In the genomic region with DNA sequence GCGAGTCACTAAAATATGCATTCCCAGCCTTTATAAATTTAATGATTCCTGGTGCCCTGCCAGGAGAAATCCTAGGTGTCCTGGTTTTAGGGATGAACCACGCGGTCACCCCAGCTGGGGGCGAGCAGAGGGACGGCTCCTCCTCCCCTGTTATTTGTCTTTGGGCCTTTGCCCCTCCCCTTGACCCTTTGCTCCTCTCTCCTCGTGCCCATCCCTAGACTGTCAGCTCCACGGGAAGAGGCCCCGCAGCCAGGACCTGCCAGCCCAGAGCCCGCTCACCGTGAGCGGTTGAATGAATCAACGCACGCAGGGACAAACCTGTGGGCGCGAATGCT, we compare ENCODE assay signal across 22 cellular contexts.
DNase-seq lines count a peak whose midpoint lies in the region; ATAC-seq and TF ChIP-seq lines count a peak whose summit lies in the region.
"Had no signal": no experiment of that assay in that cellular context is flagged by ENCODE, and none has a peak within 500 bp of the region (broad histone marks: within the 10 kb centered on the region; RNA-seq: fewer than 3 reads in every experiment).

No MANE protein-coding gene starts in this region.

- WGBS in HUES64, result 12% methylated on average over 15 of the region's 15 CpGs
- 25 to 28% methylated on average over 5 to 15 of the region's 15 CpGs for WGBS in endodermal cell (ENCODE audit: insufficient coverage in 1 of 2, insufficient read length in 1 of 2), 2 experiments

- peaks cover 25 to 30% (median 28%) of the 10 kb centered on the region in 11 experiments for H3K9me3 ChIP-seq in BLaER1 treated with 17β-estradiol and CSF1 and Interleukin-3, amounts not matched to agents 10 nM and 100 nM (replicated peaks in 1 of 11)
- H3K9me3 ChIP-seq in HUES64 (ENCODE audit: insufficient read depth, low read depth, low read length) (no peaks in the 10 kb centered on the region), endodermal cell (ENCODE audit: control insufficient read depth, low read length) (peaks cover 7% of the 10 kb centered on the region), osteoblast (ENCODE audit: low read depth, low read length) (no peaks in the 10 kb centered on the region)
- no peaks in the 10 kb centered on the region for H3K9me3 ChIP-seq in naive thymus-derived CD4-positive, alpha-beta T cell (ENCODE audit: control insufficient read depth in 2 of 3, low read length in 3 of 3)

- H3K36me3 Mint-ChIP-seq in endodermal cell (ENCODE audit: low read depth), result no peaks in the 10 kb centered on the region
- no peaks in the 10 kb centered on the region for H3K36me3 Mint-ChIP-seq in naive thymus-derived CD4-positive, alpha-beta T cell
- no peaks in the 10 kb centered on the region for H3K36me3 Mint-ChIP-seq in stimulated activated memory B cell treated with anti-CD40 and anti-IgM and Interleukin-4, amounts not matched to agents 10 μg/mL and 1 μg/mL and 100 μg/mL, for 72 hours

- no peak for ATAC-seq in naive thymus-derived CD4-positive, alpha-beta T cell
- ATAC-seq in stimulated activated memory B cell treated with anti-CD40 and anti-IgM and Interleukin-4, amounts not matched to agents 10 μg/mL and 1 μg/mL and 100 μg/mL, for 72 hours, result no peak
- ATAC-seq: HCT116 had no signal

- peaks cover 22% of the 10 kb centered on the region for H3K9me3 Mint-ChIP-seq in endodermal cell
- no peaks in the 10 kb centered on the region for H3K9me3 Mint-ChIP-seq in naive thymus-derived CD4-positive, alpha-beta T cell
- H3K9me3 Mint-ChIP-seq in stimulated activated memory B cell treated with anti-CD40 and anti-IgM and Interleukin-4, amounts not matched to agents 10 μg/mL and 1 μg/mL and 100 μg/mL, for 72 hours, result no peaks in the 10 kb centered on the region

- H3K4me3 ChIP-seq in BLaER1 treated with 17β-estradiol and CSF1 and Interleukin-3, amounts not matched to agents 10 nM and 100 nM, result peak overlapping the region in 7 of 10 experiments; percentile 0 to 41 (median 28); a peak in 4 of 20 replicates
- H3K4me3 ChIP-seq in HUES64 (ENCODE audit: low read length) (peak overlapping the region; percentile 41), endodermal cell (ENCODE audit: low read length) (peak overlapping the region; percentile 78), osteoblast (ENCODE audit: insufficient read depth, low read length) (no peak overlapping the region)
- H3K4me3 ChIP-seq in naive thymus-derived CD4-positive, alpha-beta T cell (ENCODE audit: low read length), result no peak overlapping the region
- H3K4me3 ChIP-seq: GM23248, SK-N-MC had no signal

- H2AFZ ChIP-seq in osteoblast (ENCODE audit: low read length), result no peak overlapping the region
- H2AFZ ChIP-seq: GM23248 had no signal

- H3K27me3 ChIP-seq in BLaER1 treated with 17β-estradiol and CSF1 and Interleukin-3, amounts not matched to agents 10 nM and 100 nM, result peaks cover 15 to 31% (median 26%) of the 10 kb centered on the region in 11 experiments
- H3K27me3 ChIP-seq in HUES64 (ENCODE audit: insufficient read depth, low read length) (peaks cover 27% of the 10 kb centered on the region), endodermal cell (ENCODE audit: control insufficient read depth, insufficient read depth, low read length, poor library complexity, severe bottlenecking) (peaks cover 30% of the 10 kb centered on the region), osteoblast (ENCODE audit: insufficient read depth, low read length) (peaks cover 13% of the 10 kb centered on the region)
- no peaks in the 10 kb centered on the region for H3K27me3 ChIP-seq in naive thymus-derived CD4-positive, alpha-beta T cell (ENCODE audit: control insufficient read depth in 2 of 2, insufficient read depth in 2 of 2, low read length in 2 of 2)

- H3K4me3 Mint-ChIP-seq in endodermal cell, result no peak overlapping the region
- no peak overlapping the region for H3K4me3 Mint-ChIP-seq in naive thymus-derived CD4-positive, alpha-beta T cell
- H3K4me3 Mint-ChIP-seq in stimulated activated memory B cell treated with anti-CD40 and anti-IgM and Interleukin-4, amounts not matched to agents 10 μg/mL and 1 μg/mL and 100 μg/mL, for 72 hours, result no peak overlapping the region

- no peak for DNase-seq in endodermal cell
- DNase-seq in osteoblast (ENCODE audit: insufficient read length, low spot score, missing footprints), result peak; percentile 23
- DNase-seq in hypothalamus (lab: John Stamatoyannopoulos, UW), result no peak
- DNase-seq in naive thymus-derived CD4-positive, alpha-beta T cell, result no peak
- no peak for DNase-seq in pons (ENCODE audit: low spot score)
- DNase-seq: EL, GF-D8, GM23248, Karpas-422, NCI-H1417, NCI-H1694 treated with DMSO at 0.1 percent for 48 hours, NCI-H2081 treated with DMSO at 0.1 percent for 48 hours, NCI-H2171 treated with DMSO at 0.1 percent for 48 hours, NCI-H524 treated with DMSO at 0.1 percent for 48 hours, OCI-M1, Right ventricle myocardium superior had no signal

- H3K27ac Mint-ChIP-seq in endodermal cell, result no peak overlapping the region
- no peak overlapping the region for H3K27ac Mint-ChIP-seq in naive thymus-derived CD4-positive, alpha-beta T cell
- H3K27ac Mint-ChIP-seq in stimulated activated memory B cell treated with anti-CD40 and anti-IgM and Interleukin-4, amounts not matched to agents 10 μg/mL and 1 μg/mL and 100 μg/mL, for 72 hours, result no peak overlapping the region

- H4K20me1 ChIP-seq in BLaER1 treated with 17β-estradiol and CSF1 and Interleukin-3, amounts not matched to agents 10 nM and 100 nM, result no peaks in the 10 kb centered on the region
- no peaks in the 10 kb centered on the region for H4K20me1 ChIP-seq in osteoblast (ENCODE audit: insufficient read depth, low read length)

- TF ChIP-seq CTCF in endodermal cell (conservative IDR thresholded peaks at IDR 0.05) (no peak), osteoblast (IDR thresholded peaks at IDR 0.05; ENCODE audit: extremely low read depth, low read depth, low read length) (no peak)

- CTCF ChIA-PET in naive thymus-derived CD4-positive, alpha-beta T cell (lab: Charles Lee), result no interaction called here

- no peaks in the 10 kb centered on the region for H3K4me1 Mint-ChIP-seq in endodermal cell
- H3K4me1 Mint-ChIP-seq in naive thymus-derived CD4-positive, alpha-beta T cell, result no peaks in the 10 kb centered on the region
- H3K4me1 Mint-ChIP-seq in stimulated activated memory B cell treated with anti-CD40 and anti-IgM and Interleukin-4, amounts not matched to agents 10 μg/mL and 1 μg/mL and 100 μg/mL, for 72 hours, result peaks cover 4% of the 10 kb centered on the region

- H3K4me2 ChIP-seq in BLaER1 treated with 17β-estradiol and CSF1 and Interleukin-3, amounts not matched to agents 10 nM and 100 nM, result no peak overlapping the region
- no peak overlapping the region for H3K4me2 ChIP-seq in osteoblast (ENCODE audit: insufficient read depth, low read length)

- no peaks in the 10 kb centered on the region for H3K79me2 ChIP-seq in osteoblast (ENCODE audit: insufficient read depth, low read length)

- H3K27me3 Mint-ChIP-seq in endodermal cell (ENCODE audit: insufficient read depth), result peaks cover 2% of the 10 kb centered on the region
- H3K27me3 Mint-ChIP-seq in naive thymus-derived CD4-positive, alpha-beta T cell, result peaks cover 0 to 24% (median 11%) of the 10 kb centered on the region in 5 donors
- H3K27me3 Mint-ChIP-seq in stimulated activated memory B cell treated with anti-CD40 and anti-IgM and Interleukin-4, amounts not matched to agents 10 μg/mL and 1 μg/mL and 100 μg/mL, for 72 hours, result peaks cover 70% of the 10 kb centered on the region

- no peak overlapping the region for H3K27ac ChIP-seq in BLaER1 treated with 17β-estradiol and CSF1 and Interleukin-3, amounts not matched to agents 10 nM and 100 nM
- H3K27ac ChIP-seq in HUES64 (ENCODE audit: low read depth, low read length) (no peak overlapping the region), endodermal cell (ENCODE audit: low read depth, low read length) (no peak overlapping the region), osteoblast (ENCODE audit: low read depth, low read length) (no peak overlapping the region)
- no peak overlapping the region for H3K27ac ChIP-seq in naive thymus-derived CD4-positive, alpha-beta T cell (ENCODE audit: low read depth, low read length)
- H3K27ac ChIP-seq: GM23248, HL-60, SK-N-MC had no signal

- POLR2A ChIA-PET in naive thymus-derived CD4-positive, alpha-beta T cell (lab: Charles Lee), result no interaction called here

- intact Hi-C loops in naive thymus-derived CD4-positive, alpha-beta T cell (cut with micrococcal nuclease), result no loop called here

- no peak overlapping the region for H3K9ac ChIP-seq in BLaER1 treated with 17β-estradiol and CSF1 and Interleukin-3, amounts not matched to agents 10 nM and 100 nM
- H3K9ac ChIP-seq in HUES64 (ENCODE audit: low read depth, low read length), result no peak overlapping the region; the same call in 1 of the 2 replicates
- no peak overlapping the region for H3K9ac ChIP-seq in endodermal cell (ENCODE audit: extremely low read depth, low read length, poor library complexity, severe bottlenecking)
- H3K9ac ChIP-seq: GM23248 had no signal

- peaks cover 0 to 10% (median 4%) of the 10 kb centered on the region in 11 experiments; a peak in 3 of 22 replicates for H3K36me3 ChIP-seq in BLaER1 treated with 17β-estradiol and CSF1 and Interleukin-3, amounts not matched to agents 10 nM and 100 nM
- H3K36me3 ChIP-seq in HUES64 (ENCODE audit: insufficient read depth, low read length), result no peaks in the 10 kb centered on the region
- H3K36me3 ChIP-seq in endodermal cell (ENCODE audit: control insufficient read depth, insufficient read depth, low read length), result no peaks in the 10 kb centered on the region
- no peaks in the 10 kb centered on the region for H3K36me3 ChIP-seq in osteoblast (ENCODE audit: insufficient read depth, low read length)
- no peaks in the 10 kb centered on the region for H3K36me3 ChIP-seq in naive thymus-derived CD4-positive, alpha-beta T cell (ENCODE audit: control insufficient read depth in 2 of 3, insufficient read depth in 3 of 3, low read length in 3 of 3)

- H3K4me1 ChIP-seq in BLaER1 treated with 17β-estradiol and CSF1 and Interleukin-3, amounts not matched to agents 10 nM and 100 nM, result peaks cover 0 to 20% (median 7%) of the 10 kb centered on the region in 10 experiments; a peak in 6 of 20 replicates
- H3K4me1 ChIP-seq in HUES64 (ENCODE audit: insufficient read depth, low read length), result no peaks in the 10 kb centered on the region
- H3K4me1 ChIP-seq in endodermal cell (ENCODE audit: control insufficient read depth, insufficient read depth, low read length), result no peaks in the 10 kb centered on the region
- H3K4me1 ChIP-seq in osteoblast (ENCODE audit: insufficient read depth, low read length), result peaks cover 35% of the 10 kb centered on the region
- no peaks in the 10 kb centered on the region for H3K4me1 ChIP-seq in naive thymus-derived CD4-positive, alpha-beta T cell (ENCODE audit: control insufficient read depth in 2 of 2, insufficient read depth in 2 of 2, low read length in 2 of 2)

Comparison
In these comparisons a context has a peak if more than half of its experiments do, and no peak if none do; other contexts are left out.
1. H3K4me3 ChIP-seq: peak in BLaER1 treated with 17β-estradiol and CSF1 and Interleukin-3, amounts not matched to agents 10 nM and 100 nM (7 of 10), HUES64 (single experiment) and endodermal cell (single experiment); none in osteoblast (single experiment) and naive thymus-derived CD4-positive, alpha-beta T cell (single experiment).